In the genomic region with DNA sequence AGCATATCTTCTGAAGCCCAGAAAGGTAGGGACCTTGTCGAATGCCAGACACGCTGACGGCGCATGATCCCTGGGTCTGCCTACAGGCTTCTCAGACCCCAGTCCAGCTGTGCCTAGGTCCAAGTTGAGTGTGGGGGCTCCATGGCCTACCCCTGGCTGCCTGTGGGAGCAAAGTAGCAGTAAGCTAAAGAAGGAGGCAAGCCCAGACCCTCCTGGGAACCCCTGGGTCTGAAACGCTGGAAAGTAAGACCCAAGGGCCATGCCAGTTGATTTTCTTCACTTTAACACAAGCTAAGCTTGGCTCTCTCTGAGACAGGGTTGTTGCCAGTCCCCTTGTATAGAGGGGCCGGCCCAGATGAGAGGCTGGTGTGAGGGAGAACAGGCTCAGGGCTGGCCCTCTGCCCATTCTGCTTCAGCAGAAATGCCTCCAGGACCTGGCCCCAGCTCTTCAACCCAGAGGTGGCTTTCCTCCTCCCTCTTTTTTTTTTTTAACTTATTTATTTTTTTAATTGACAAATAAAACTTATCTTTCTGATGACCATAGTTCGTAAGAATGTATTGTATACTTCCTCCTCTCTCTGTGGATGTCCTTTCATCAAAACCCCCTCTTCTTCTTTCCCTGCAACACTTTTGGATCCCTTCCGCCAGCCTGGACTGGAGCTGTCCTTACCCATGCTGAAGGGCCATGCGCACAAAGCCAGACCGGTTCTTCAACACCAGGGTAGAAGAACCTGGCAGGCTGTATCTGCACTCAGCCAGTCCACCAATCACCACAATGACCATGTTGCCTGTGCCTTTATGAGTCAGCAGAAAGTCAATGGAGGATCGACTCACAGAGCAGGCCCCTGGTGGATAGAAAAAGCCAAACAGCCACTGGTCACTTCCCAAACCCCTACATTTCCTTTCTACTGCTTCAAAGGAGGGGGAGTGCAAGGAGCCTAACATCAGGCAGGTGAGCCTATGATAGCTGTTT, we compare ENCODE assay signal across 21 cellular contexts. TPM values are rescaled to one million over a fixed set of nuclear protein-coding genes. Genes with fewer than 3 reads are reported as not detected.
A peak's percentile ranks its signal among the peaks of the same experiment; 100 is the strongest.
DNase-seq lines count a peak whose midpoint lies in the region; ATAC-seq and TF ChIP-seq lines count a peak whose summit lies in the region.
"Had no signal": no experiment of that assay in that cellular context is flagged by ENCODE, and none has a peak within 500 bp of the region (broad histone marks: within the 10 kb centered on the region; RNA-seq: fewer than 3 reads in every experiment).

No MANE protein-coding gene starts in this region.

- H3K36me3 Mint-ChIP-seq in activated CD8-positive, alpha-beta T cell treated with anti-CD3 and anti-CD28 coated beads, Interleukin-2, amount 10 ng/mL, durations not matched to agents 7 days and 5 days (ENCODE audit: low read depth) = no peaks in the 10 kb centered on the region
- H3K36me3 Mint-ChIP-seq in activated CD8-positive, alpha-beta T cell treated with anti-CD3 and anti-CD28 coated beads for 36 hours (ENCODE audit: low read depth) = no peaks in the 10 kb centered on the region
- H3K36me3 Mint-ChIP-seq in neural progenitor cell = no peaks in the 10 kb centered on the region
- H3K36me3 Mint-ChIP-seq: CD14-positive monocyte had no signal

- intact Hi-C loops in activated CD8-positive, alpha-beta T cell treated with anti-CD3 and anti-CD28 coated beads for 36 hours (cut with micrococcal nuclease) = no loop called here
- intact Hi-C loops in upper lobe of right lung (cut with DNase I) = no loop called here

- H3K4me1 Mint-ChIP-seq in activated CD8-positive, alpha-beta T cell treated with anti-CD3 and anti-CD28 coated beads, Interleukin-2, amount 10 ng/mL, durations not matched to agents 7 days and 5 days (ENCODE audit: low read depth) = no peaks in the 10 kb centered on the region
- H3K4me1 Mint-ChIP-seq in activated CD8-positive, alpha-beta T cell treated with anti-CD3 and anti-CD28 coated beads for 36 hours (ENCODE audit: low read depth) = no peaks in the 10 kb centered on the region
- no peaks in the 10 kb centered on the region for H3K4me1 Mint-ChIP-seq in neural progenitor cell
- H3K4me1 Mint-ChIP-seq: activated CD4-positive, alpha-beta memory T cell treated with anti-CD3 and anti-CD28 coated beads, Interleukin-2, amount 10 ng/mL, durations not matched to agents 7 days and 5 days; CD14-positive monocyte had no signal

- CTCF ChIA-PET in activated CD8-positive, alpha-beta T cell treated with anti-CD3 and anti-CD28 coated beads, Interleukin-2, amount 10 ng/mL, durations not matched to agents 7 days and 5 days (lab: Charles Lee) = no interaction called here
- CTCF ChIA-PET in activated CD8-positive, alpha-beta T cell treated with anti-CD3 and anti-CD28 coated beads for 36 hours (lab: Charles Lee) = no interaction called here

- peak overlapping the region; percentile 10 for H3K27ac Mint-ChIP-seq in activated CD8-positive, alpha-beta T cell treated with anti-CD3 and anti-CD28 coated beads, Interleukin-2, amount 10 ng/mL, durations not matched to agents 7 days and 5 days
- H3K27ac Mint-ChIP-seq in activated CD8-positive, alpha-beta T cell treated with anti-CD3 and anti-CD28 coated beads for 36 hours = no peak overlapping the region
- H3K27ac Mint-ChIP-seq in neural progenitor cell = no peak overlapping the region
- H3K27ac Mint-ChIP-seq: activated CD4-positive, alpha-beta memory T cell treated with anti-CD3 and anti-CD28 coated beads, Interleukin-2, amount 10 ng/mL, durations not matched to agents 7 days and 5 days had no signal

- no peaks in the 10 kb centered on the region for H3K79me2 ChIP-seq in neural progenitor cell (ENCODE audit: low read depth)

- H3K4me3 Mint-ChIP-seq in activated CD8-positive, alpha-beta T cell treated with anti-CD3 and anti-CD28 coated beads, Interleukin-2, amount 10 ng/mL, durations not matched to agents 7 days and 5 days = no peak overlapping the region
- no peak overlapping the region for H3K4me3 Mint-ChIP-seq in activated CD8-positive, alpha-beta T cell treated with anti-CD3 and anti-CD28 coated beads for 36 hours
- no peak overlapping the region for H3K4me3 Mint-ChIP-seq in neural progenitor cell
- H3K4me3 Mint-ChIP-seq: activated CD4-positive, alpha-beta memory T cell treated with anti-CD3 and anti-CD28 coated beads, Interleukin-2, amount 10 ng/mL, durations not matched to agents 7 days and 5 days; CD14-positive monocyte had no signal

- H3K4me3 ChIP-seq in fibroblast of pulmonary artery (replicated peaks; ENCODE audit: low read depth, low read length) (no peak overlapping the region), upper lobe of right lung (no peak overlapping the region), neural progenitor cell (no peak overlapping the region)
- H3K4me3 ChIP-seq: adrenal gland, PC-9, transverse colon had no signal

- no peaks in the 10 kb centered on the region for H3K9me3 ChIP-seq in upper lobe of right lung
- H3K9me3 ChIP-seq in neural progenitor cell (ENCODE audit: low read depth) = no peaks in the 10 kb centered on the region
- H3K9me3 ChIP-seq: adrenal gland, transverse colon had no signal

- H3K36me3 ChIP-seq in upper lobe of right lung = no peaks in the 10 kb centered on the region
- H3K36me3 ChIP-seq in neural progenitor cell = no peaks in the 10 kb centered on the region
- H3K36me3 ChIP-seq: adrenal gland, transverse colon had no signal

- no peak for ATAC-seq in activated CD8-positive, alpha-beta T cell treated with anti-CD3 and anti-CD28 coated beads, Interleukin-2, amount 10 ng/mL, durations not matched to agents 7 days and 5 days
- ATAC-seq in activated CD8-positive, alpha-beta T cell treated with anti-CD3 and anti-CD28 coated beads for 36 hours = no peak
- peak; percentile 56 for ATAC-seq in upper lobe of right lung
- no peak for ATAC-seq in HG03442 (IDR thresholded peaks at IDR 0.05; ENCODE audit: unreplicated experiment)
- no peak for ATAC-seq in HG03025 (IDR thresholded peaks at IDR 0.05; ENCODE audit: low FRiP score, unreplicated experiment)

- no peak overlapping the region for H3K27ac ChIP-seq in upper lobe of right lung
- no peak overlapping the region for H3K27ac ChIP-seq in neural progenitor cell
- H3K27ac ChIP-seq: adrenal gland, HL-60, PC-9, transverse colon had no signal

- no peaks in the 10 kb centered on the region for H3K27me3 ChIP-seq in upper lobe of right lung
- H3K27me3 ChIP-seq in neural progenitor cell = no peaks in the 10 kb centered on the region
- H3K27me3 ChIP-seq: transverse colon had no signal

- DNase-seq in activated CD8-positive, alpha-beta T cell treated with anti-CD3 and anti-CD28 coated beads, Interleukin-2, amount 10 ng/mL, durations not matched to agents 7 days and 5 days = no peak
- no peak for DNase-seq in activated CD8-positive, alpha-beta T cell treated with anti-CD3 and anti-CD28 coated beads for 36 hours
- DNase-seq in RKO (ENCODE audit: low spot score) (peak; percentile 21), fibroblast of pulmonary artery (ENCODE audit: low read depth) (peak; percentile 31), upper lobe of right lung (no peak), neural progenitor cell (ENCODE audit: low spot score) (no peak)
- DNase-seq: activated CD4-positive, alpha-beta memory T cell treated with anti-CD3 and anti-CD28 coated beads, Interleukin-2, amount 10 ng/mL, durations not matched to agents 7 days and 5 days; adrenal gland; cerebellar nuclear complex; DND-41; glutamatergic neuron; NCI-H526 treated with DMSO at 0.1 percent for 48 hours; transverse colon had no signal

- H3K27me3 Mint-ChIP-seq in activated CD8-positive, alpha-beta T cell treated with anti-CD3 and anti-CD28 coated beads, Interleukin-2, amount 10 ng/mL, durations not matched to agents 7 days and 5 days (ENCODE audit: low read depth) = peaks cover 2% of the 10 kb centered on the region
- H3K27me3 Mint-ChIP-seq in activated CD8-positive, alpha-beta T cell treated with anti-CD3 and anti-CD28 coated beads for 36 hours = no peaks in the 10 kb centered on the region
- no peaks in the 10 kb centered on the region for H3K27me3 Mint-ChIP-seq in neural progenitor cell (ENCODE audit: insufficient read depth, low read depth)

- H4K20me1 ChIP-seq in neural progenitor cell (ENCODE audit: low read depth) = no peaks in the 10 kb centered on the region

- no peak overlapping the region for H2AFZ ChIP-seq in neural progenitor cell (replicated peaks)
- H2AFZ ChIP-seq: PC-9 had no signal

- H3F3A ChIP-seq in neural progenitor cell (ENCODE audit: low read depth) = no peaks in the 10 kb centered on the region

- no peaks in the 10 kb centered on the region for H3K4me1 ChIP-seq in upper lobe of right lung
- H3K4me1 ChIP-seq in neural progenitor cell = no peaks in the 10 kb centered on the region
- H3K4me1 ChIP-seq: adrenal gland, transverse colon had no signal

- no peak overlapping the region for H3K9ac ChIP-seq in neural progenitor cell

- no peak for TF ChIP-seq CTCF in activated CD8-positive, alpha-beta T cell treated with anti-CD3 and anti-CD28 coated beads for 36 hours (IDR thresholded peaks at IDR 0.05)
- TF ChIP-seq CTCF in fibroblast of pulmonary artery (IDR thresholded peaks at IDR 0.05; ENCODE audit: low read length, missing control alignments) (peak; percentile 6), upper lobe of right lung (IDR thresholded peaks at IDR 0.05) (no peak), neural progenitor cell (IDR thresholded peaks at IDR 0.05) (no peak)

- POLR2A ChIA-PET in activated CD8-positive, alpha-beta T cell treated with anti-CD3 and anti-CD28 coated beads, Interleukin-2, amount 10 ng/mL, durations not matched to agents 7 days and 5 days (lab: Charles Lee) = no interaction called here
- POLR2A ChIA-PET in activated CD8-positive, alpha-beta T cell treated with anti-CD3 and anti-CD28 coated beads for 36 hours (lab: Charles Lee) = no interaction called here

- H3K4me2 ChIP-seq in neural progenitor cell = no peak overlapping the region
- H3K4me2 ChIP-seq: PC-9 had no signal

- no peaks in the 10 kb centered on the region for H3K9me3 Mint-ChIP-seq in activated CD8-positive, alpha-beta T cell treated with anti-CD3 and anti-CD28 coated beads, Interleukin-2, amount 10 ng/mL, durations not matched to agents 7 days and 5 days (ENCODE audit: insufficient read depth)
- no peaks in the 10 kb centered on the region for H3K9me3 Mint-ChIP-seq in activated CD8-positive, alpha-beta T cell treated with anti-CD3 and anti-CD28 coated beads for 36 hours
- H3K9me3 Mint-ChIP-seq in neural progenitor cell = peaks cover 6% of the 10 kb centered on the region
- H3K9me3 Mint-ChIP-seq: activated CD4-positive, alpha-beta memory T cell treated with anti-CD3 and anti-CD28 coated beads, Interleukin-2, amount 10 ng/mL, durations not matched to agents 7 days and 5 days had no signal

RNA-seq across cellular contexts. Expression of gene AWAT2, which starts 7.1 kb away (rescaled TPM):
- not detected for total RNA-seq in activated CD8-positive, alpha-beta T cell treated with anti-CD3 and anti-CD28 coated beads, Interleukin-2, amount 10 ng/mL, durations not matched to agents 7 days and 5 days
- not detected for total RNA-seq in activated CD8-positive, alpha-beta T cell treated with anti-CD3 and anti-CD28 coated beads for 36 hours
- total RNA-seq in upper lobe of right lung = 0.26 TPM
- total RNA-seq in neural progenitor cell (ENCODE audit: low replicate concordance) = not detected in 2 replicates
- total RNA-seq: A172; activated CD4-positive, alpha-beta memory T cell treated with anti-CD3 and anti-CD28 coated beads, Interleukin-2, amount 10 ng/mL, durations not matched to agents 7 days and 5 days; adrenal gland; omental fat pad; PC-9; skeletal muscle tissue; transverse colon had no signal

RNA-seq across cellular contexts. Expression of gene OTUD6A, which starts 19.6 kb away (rescaled TPM):
- total RNA-seq in activated CD8-positive, alpha-beta T cell treated with anti-CD3 and anti-CD28 coated beads, Interleukin-2, amount 10 ng/mL, durations not matched to agents 7 days and 5 days = not detected
- not detected for total RNA-seq in activated CD8-positive, alpha-beta T cell treated with anti-CD3 and anti-CD28 coated beads for 36 hours
- total RNA-seq in upper lobe of right lung (not detected), neural progenitor cell (ENCODE audit: low replicate concordance) (not detected in 2 replicates)
- total RNA-seq: A172; activated CD4-positive, alpha-beta memory T cell treated with anti-CD3 and anti-CD28 coated beads, Interleukin-2, amount 10 ng/mL, durations not matched to agents 7 days and 5 days; adrenal gland; omental fat pad; PC-9; skeletal muscle tissue; transverse colon had no signal

Comparison
In these comparisons a context has a peak if more than half of its experiments do, and no peak if none do; other contexts are left out.
1. DNase-seq: peak in RKO (single experiment) and fibroblast of pulmonary artery (single experiment); none in activated CD8-positive, alpha-beta T cell treated with anti-CD3 and anti-CD28 coated beads, Interleukin-2, amount 10 ng/mL, durations not matched to agents 7 days and 5 days (single experiment), activated CD8-positive, alpha-beta T cell treated with anti-CD3 and anti-CD28 coated beads for 36 hours (single experiment), upper lobe of right lung (single experiment) and neural progenitor cell (single experiment).